Comparison of ENCODE assay signal across 1 cellular context in genomic region chr1:21946836-21947587, GRCh38.
TF ChIP-seq lines count a peak whose summit lies in the region.

No MANE protein-coding gene starts in this region.

TF ChIP-seq in HepG2, 621 proteins besides CTCF, POLR2A, EP300 and RAD21 (continued from another document and continues in another):
- TF ChIP-seq, protein P1, sequence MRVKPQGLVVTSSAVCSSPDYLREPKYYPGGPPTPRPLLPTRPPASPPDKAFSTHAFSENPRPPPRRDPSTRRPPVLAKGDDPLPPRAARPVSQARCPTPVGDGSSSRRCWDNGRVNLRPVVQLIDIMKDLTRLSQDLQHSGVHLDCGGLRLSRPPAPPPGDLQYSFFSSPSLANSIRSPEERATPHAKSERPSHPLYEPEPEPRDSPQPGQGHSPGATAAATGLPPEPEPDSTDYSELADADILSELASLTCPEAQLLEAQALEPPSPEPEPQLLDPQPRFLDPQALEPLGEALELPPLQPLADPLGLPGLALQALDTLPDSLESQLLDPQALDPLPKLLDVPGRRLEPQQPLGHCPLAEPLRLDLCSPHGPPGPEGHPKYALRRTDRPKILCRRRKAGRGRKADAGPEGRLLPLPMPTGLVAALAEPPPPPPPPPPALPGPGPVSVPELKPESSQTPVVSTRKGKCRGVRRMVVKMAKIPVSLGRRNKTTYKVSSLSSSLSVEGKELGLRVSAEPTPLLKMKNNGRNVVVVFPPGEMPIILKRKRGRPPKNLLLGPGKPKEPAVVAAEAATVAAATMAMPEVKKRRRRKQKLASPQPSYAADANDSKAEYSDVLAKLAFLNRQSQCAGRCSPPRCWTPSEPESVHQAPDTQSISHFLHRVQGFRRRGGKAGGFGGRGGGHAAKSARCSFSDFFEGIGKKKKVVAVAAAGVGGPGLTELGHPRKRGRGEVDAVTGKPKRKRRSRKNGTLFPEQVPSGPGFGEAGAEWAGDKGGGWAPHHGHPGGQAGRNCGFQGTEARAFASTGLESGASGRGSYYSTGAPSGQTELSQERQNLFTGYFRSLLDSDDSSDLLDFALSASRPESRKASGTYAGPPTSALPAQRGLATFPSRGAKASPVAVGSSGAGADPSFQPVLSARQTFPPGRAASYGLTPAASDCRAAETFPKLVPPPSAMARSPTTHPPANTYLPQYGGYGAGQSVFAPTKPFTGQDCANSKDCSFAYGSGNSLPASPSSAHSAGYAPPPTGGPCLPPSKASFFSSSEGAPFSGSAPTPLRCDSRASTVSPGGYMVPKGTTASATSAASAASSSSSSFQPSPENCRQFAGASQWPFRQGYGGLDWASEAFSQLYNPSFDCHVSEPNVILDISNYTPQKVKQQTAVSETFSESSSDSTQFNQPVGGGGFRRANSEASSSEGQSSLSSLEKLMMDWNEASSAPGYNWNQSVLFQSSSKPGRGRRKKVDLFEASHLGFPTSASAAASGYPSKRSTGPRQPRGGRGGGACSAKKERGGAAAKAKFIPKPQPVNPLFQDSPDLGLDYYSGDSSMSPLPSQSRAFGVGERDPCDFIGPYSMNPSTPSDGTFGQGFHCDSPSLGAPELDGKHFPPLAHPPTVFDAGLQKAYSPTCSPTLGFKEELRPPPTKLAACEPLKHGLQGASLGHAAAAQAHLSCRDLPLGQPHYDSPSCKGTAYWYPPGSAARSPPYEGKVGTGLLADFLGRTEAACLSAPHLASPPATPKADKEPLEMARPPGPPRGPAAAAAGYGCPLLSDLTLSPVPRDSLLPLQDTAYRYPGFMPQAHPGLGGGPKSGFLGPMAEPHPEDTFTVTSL (CRISPR knock-in tag; IDR thresholded peaks at IDR 0.05; ENCODE audit: borderline replicate concordance): peak; percentile 85
- TF ChIP-seq CCAR2 (optimal IDR thresholded peaks at IDR 0.05; ENCODE audit: low read depth, low read length): no peak
- TF ChIP-seq ZNF773 (CRISPR knock-in tag; IDR thresholded peaks at IDR 0.05; ENCODE audit: borderline replicate concordance): no peak
- TF ChIP-seq, protein P2, sequence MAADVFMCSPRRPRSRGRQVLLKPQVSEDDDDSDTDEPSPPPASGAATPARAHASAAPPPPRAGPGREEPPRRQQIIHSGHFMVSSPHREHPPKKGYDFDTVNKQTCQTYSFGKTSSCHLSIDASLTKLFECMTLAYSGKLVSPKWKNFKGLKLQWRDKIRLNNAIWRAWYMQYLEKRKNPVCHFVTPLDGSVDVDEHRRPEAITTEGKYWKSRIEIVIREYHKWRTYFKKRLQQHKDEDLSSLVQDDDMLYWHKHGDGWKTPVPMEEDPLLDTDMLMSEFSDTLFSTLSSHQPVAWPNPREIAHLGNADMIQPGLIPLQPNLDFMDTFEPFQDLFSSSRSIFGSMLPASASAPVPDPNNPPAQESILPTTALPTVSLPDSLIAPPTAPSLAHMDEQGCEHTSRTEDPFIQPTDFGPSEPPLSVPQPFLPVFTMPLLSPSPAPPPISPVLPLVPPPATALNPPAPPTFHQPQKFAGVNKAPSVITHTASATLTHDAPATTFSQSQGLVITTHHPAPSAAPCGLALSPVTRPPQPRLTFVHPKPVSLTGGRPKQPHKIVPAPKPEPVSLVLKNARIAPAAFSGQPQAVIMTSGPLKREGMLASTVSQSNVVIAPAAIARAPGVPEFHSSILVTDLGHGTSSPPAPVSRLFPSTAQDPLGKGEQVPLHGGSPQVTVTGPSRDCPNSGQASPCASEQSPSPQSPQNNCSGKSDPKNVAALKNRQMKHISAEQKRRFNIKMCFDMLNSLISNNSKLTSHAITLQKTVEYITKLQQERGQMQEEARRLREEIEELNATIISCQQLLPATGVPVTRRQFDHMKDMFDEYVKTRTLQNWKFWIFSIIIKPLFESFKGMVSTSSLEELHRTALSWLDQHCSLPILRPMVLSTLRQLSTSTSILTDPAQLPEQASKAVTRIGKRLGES (CRISPR knock-in tag; IDR thresholded peaks at IDR 0.05; ENCODE audit: borderline replicate concordance): no peak
- TF ChIP-seq HOXA5 (CRISPR knock-in tag; IDR thresholded peaks at IDR 0.05): no peak
- no peak for TF ChIP-seq PHF8 (CRISPR knock-in tag; IDR thresholded peaks at IDR 0.05)
- TF ChIP-seq, protein P3, sequence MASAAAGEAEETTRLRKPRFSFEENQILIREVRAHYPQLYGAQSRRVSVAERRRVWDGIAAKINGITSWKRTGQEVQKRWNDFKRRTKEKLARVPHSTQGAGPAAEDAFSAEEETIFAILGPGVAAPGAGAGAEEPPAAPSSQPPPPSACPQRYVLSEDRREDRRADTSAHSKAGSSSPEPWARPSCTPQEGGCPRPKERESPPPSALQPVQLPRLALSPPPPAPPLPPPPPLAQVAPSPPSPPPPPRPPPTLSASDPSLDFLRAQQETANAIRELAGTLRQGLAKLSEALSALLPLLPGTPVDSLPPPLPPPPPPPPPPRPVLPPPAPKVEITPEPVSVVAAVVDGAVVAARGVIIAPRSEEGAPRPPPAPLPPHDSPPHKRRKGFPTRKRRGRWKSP (CRISPR knock-in tag; IDR thresholded peaks at IDR 0.05): no peak
- no peak for TF ChIP-seq ZNF44 (CRISPR knock-in tag; IDR thresholded peaks at IDR 0.05)
- peak; percentile 26; the same call in 1 of the 2 replicates for TF ChIP-seq ZNF460 (CRISPR knock-in tag; IDR thresholded peaks at IDR 0.05; ENCODE audit: borderline replicate concordance)
- TF ChIP-seq, protein P4, sequence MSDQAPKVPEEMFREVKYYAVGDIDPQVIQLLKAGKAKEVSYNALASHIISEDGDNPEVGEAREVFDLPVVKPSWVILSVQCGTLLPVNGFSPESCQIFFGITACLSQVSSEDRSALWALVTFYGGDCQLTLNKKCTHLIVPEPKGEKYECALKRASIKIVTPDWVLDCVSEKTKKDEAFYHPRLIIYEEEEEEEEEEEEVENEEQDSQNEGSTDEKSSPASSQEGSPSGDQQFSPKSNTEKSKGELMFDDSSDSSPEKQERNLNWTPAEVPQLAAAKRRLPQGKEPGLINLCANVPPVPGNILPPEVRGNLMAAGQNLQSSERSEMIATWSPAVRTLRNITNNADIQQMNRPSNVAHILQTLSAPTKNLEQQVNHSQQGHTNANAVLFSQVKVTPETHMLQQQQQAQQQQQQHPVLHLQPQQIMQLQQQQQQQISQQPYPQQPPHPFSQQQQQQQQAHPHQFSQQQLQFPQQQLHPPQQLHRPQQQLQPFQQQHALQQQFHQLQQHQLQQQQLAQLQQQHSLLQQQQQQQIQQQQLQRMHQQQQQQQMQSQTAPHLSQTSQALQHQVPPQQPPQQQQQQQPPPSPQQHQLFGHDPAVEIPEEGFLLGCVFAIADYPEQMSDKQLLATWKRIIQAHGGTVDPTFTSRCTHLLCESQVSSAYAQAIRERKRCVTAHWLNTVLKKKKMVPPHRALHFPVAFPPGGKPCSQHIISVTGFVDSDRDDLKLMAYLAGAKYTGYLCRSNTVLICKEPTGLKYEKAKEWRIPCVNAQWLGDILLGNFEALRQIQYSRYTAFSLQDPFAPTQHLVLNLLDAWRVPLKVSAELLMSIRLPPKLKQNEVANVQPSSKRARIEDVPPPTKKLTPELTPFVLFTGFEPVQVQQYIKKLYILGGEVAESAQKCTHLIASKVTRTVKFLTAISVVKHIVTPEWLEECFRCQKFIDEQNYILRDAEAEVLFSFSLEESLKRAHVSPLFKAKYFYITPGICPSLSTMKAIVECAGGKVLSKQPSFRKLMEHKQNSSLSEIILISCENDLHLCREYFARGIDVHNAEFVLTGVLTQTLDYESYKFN (CRISPR knock-in tag; conservative IDR thresholded peaks at IDR 0.05): peak; percentile 86
- TF ChIP-seq, protein P5, sequence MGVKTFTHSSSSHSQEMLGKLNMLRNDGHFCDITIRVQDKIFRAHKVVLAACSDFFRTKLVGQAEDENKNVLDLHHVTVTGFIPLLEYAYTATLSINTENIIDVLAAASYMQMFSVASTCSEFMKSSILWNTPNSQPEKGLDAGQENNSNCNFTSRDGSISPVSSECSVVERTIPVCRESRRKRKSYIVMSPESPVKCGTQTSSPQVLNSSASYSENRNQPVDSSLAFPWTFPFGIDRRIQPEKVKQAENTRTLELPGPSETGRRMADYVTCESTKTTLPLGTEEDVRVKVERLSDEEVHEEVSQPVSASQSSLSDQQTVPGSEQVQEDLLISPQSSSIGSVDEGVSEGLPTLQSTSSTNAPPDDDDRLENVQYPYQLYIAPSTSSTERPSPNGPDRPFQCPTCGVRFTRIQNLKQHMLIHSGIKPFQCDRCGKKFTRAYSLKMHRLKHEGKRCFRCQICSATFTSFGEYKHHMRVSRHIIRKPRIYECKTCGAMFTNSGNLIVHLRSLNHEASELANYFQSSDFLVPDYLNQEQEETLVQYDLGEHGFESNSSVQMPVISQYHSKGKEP (CRISPR knock-in tag; IDR thresholded peaks at IDR 0.05): no peak
- peak; percentile 85; the same call in 1 of the 2 replicates for TF ChIP-seq ZKSCAN8 (CRISPR knock-in tag; IDR thresholded peaks at IDR 0.05; ENCODE audit: borderline replicate concordance)
- peak; percentile 71; the same call in 1 of the 2 replicates for TF ChIP-seq ARNTL (CRISPR knock-in tag; IDR thresholded peaks at IDR 0.05)
- TF ChIP-seq, protein P6, sequence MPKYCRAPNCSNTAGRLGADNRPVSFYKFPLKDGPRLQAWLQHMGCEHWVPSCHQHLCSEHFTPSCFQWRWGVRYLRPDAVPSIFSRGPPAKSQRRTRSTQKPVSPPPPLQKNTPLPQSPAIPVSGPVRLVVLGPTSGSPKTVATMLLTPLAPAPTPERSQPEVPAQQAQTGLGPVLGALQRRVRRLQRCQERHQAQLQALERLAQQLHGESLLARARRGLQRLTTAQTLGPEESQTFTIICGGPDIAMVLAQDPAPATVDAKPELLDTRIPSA (CRISPR knock-in tag; IDR thresholded peaks at IDR 0.05; ENCODE audit: borderline replicate concordance): no peak
- TF ChIP-seq ZFP62 (CRISPR knock-in tag; IDR thresholded peaks at IDR 0.05): no peak
- no peak for TF ChIP-seq CREB1 (IDR thresholded peaks at IDR 0.05)
- 0 out of 2 replicates have a peak, but pooled peaks have one; percentile 40 for TF ChIP-seq CREB1 (CRISPR knock-in tag; IDR thresholded peaks at IDR 0.05)
- no peak for TF ChIP-seq MTF2 (CRISPR knock-in tag; IDR thresholded peaks at IDR 0.05; ENCODE audit: borderline replicate concordance)
- TF ChIP-seq ZBTB4 (CRISPR knock-in tag; IDR thresholded peaks at IDR 0.05; ENCODE audit: borderline replicate concordance): no peak
- TF ChIP-seq TEAD2 (CRISPR knock-in tag; IDR thresholded peaks at IDR 0.05): no peak
- no peak for TF ChIP-seq ARNT (IDR thresholded peaks at IDR 0.05)
- TF ChIP-seq, protein P7, sequence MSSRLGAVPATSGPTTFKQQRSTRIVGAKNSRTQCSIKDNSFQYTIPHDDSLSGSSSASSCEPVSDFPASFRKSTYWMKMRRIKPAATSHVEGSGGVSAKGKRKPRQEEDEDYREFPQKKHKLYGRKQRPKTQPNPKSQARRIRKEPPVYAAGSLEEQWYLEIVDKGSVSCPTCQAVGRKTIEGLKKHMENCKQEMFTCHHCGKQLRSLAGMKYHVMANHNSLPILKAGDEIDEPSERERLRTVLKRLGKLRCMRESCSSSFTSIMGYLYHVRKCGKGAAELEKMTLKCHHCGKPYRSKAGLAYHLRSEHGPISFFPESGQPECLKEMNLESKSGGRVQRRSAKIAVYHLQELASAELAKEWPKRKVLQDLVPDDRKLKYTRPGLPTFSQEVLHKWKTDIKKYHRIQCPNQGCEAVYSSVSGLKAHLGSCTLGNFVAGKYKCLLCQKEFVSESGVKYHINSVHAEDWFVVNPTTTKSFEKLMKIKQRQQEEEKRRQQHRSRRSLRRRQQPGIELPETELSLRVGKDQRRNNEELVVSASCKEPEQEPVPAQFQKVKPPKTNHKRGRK (CRISPR knock-in tag; IDR thresholded peaks at IDR 0.05): no peak
- no peak for TF ChIP-seq ZNF142 (CRISPR knock-in tag; IDR thresholded peaks at IDR 0.05)
- 0 out of 2 replicates have a peak, but pooled peaks have one; percentile 37 for TF ChIP-seq ZNF343 (CRISPR knock-in tag; IDR thresholded peaks at IDR 0.05)
